8 cellular contexts compared by ENCODE assay signal in the genomic region with DNA sequence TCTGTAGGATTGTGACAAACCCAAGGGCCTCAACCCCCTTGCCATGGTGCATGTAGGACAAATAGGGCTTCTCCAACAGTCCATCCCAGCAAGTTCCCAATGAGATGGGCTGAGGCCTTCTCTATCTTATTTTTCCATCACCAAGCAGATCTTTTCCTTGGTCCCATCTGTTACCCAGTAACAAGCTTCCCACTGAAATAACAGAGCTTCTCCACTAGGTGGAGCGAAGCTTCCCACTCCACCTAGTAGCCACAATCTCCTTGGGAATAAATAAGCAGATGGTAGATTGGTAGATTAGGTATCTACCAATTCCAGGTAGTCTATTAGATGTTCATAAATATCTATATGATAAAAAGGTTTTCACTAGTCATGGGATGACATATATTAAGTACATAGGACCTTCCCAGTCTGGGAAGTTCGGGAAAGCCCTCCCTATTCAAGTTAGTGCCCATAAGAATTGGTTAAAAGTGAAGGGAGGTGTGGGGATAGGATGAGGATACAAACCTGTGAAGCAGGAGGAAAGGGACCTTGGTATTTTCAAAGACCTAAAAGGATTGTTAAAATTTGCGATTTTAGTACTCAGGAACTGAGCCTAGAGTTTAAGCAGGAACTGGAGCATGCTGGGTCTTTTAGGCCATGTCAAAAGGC. TPM values are rescaled to one million over a fixed set of nuclear protein-coding genes. Genes with fewer than 3 reads are reported as not detected.
DNase-seq lines count a peak whose midpoint lies in the region; TF ChIP-seq lines count a peak whose summit lies in the region.

No MANE protein-coding gene starts in this region.

- WGBS in testis, 2 donors: 64 to 73% methylated on average over 3 of the region's 3 CpGs

- H3K4me1 ChIP-seq in testis: no peaks in the 10 kb centered on the region

- no peak overlapping the region for H3K27ac ChIP-seq in testis

- TF ChIP-seq CTCF in GM12865 (IDR thresholded peaks at IDR 0.05; ENCODE audit: insufficient read depth, low read depth, low read length, missing control alignments): peak; percentile 50
- peak; percentile 7 to 61 (median 47) for TF ChIP-seq CTCF in testis (IDR thresholded peaks at IDR 0.05)

- DNase-seq in 8988T: peak; percentile 33
- peak; percentile 21 for DNase-seq in GM12865 (ENCODE audit: low read depth)
- peak; percentile 19 for DNase-seq in NAMALWA (ENCODE audit: low spot score)
- peak; percentile 14 to 31 for DNase-seq in erythroblast (lab: John Stamatoyannopoulos, UW)
- no peak for DNase-seq in testis
- no peak for DNase-seq in activated T-cell treated with anti-CD3 and anti-CD28 coated beads, Interleukin-2, amount 50 U/mL, for 48 hours
- no peak for DNase-seq in T-helper 9 cell
- DNase-seq in midbrain (lab: John Stamatoyannopoulos, UW): no peak

- no peaks in the 10 kb centered on the region for H3K36me3 ChIP-seq in testis (ENCODE audit: low read depth, missing control alignments)

- intact Hi-C loops in testis (cut with DNase I; ENCODE audit: low total_unique reads): no loop called here

- no peaks in the 10 kb centered on the region for H3K9me3 ChIP-seq in testis

- H3K4me3 ChIP-seq in GM12865 (ENCODE audit: low read depth, low read length) (no peak overlapping the region), testis (no peak overlapping the region)

- H3K27me3 ChIP-seq in testis: no peaks in the 10 kb centered on the region

- TF ChIP-seq POLR2A in erythroblast (IDR thresholded peaks at IDR 0.05; ENCODE audit: low read length): no peak
- no peak for TF ChIP-seq POLR2A in testis (IDR thresholded peaks at IDR 0.05)

RNA-seq across cellular contexts. Expression of gene OR52L1, which starts 5.9 kb away (rescaled TPM):
- total RNA-seq in testis: under 1 TPM in 1 of 2 donors, not detected in 1; 0.79 TPM
- not detected for polyA plus RNA-seq in testis (ENCODE audit: insufficient read depth, low read depth, low replicate concordance)

RNA-seq across cellular contexts. Expression of gene OR56A4, which starts 14.0 kb away (rescaled TPM):
- total RNA-seq in testis: under 1 TPM in 1 of 2 donors, not detected in 1; 0.55 TPM
- not detected for polyA plus RNA-seq in testis (ENCODE audit: insufficient read depth, low read depth, low replicate concordance)

RNA-seq across cellular contexts. Expression of gene OR56A5, which starts 24.4 kb away (rescaled TPM):
- not detected for total RNA-seq in testis
- polyA plus RNA-seq in testis (ENCODE audit: insufficient read depth, low read depth, low replicate concordance): not detected

RNA-seq across cellular contexts. Expression of gene OR56A1, which starts 37.8 kb away (rescaled TPM):
- total RNA-seq in testis: under 1 TPM; 0.06 to 0.16 TPM
- not detected for polyA plus RNA-seq in testis (ENCODE audit: insufficient read depth, low read depth, low replicate concordance)

RNA-seq across cellular contexts. Expression of gene OR56A3, which starts 50.7 kb away (rescaled TPM):
- total RNA-seq in testis: 1 to 10 TPM in 1 of 2 donors, under 1 TPM in 1; 0.87 to 1.0 TPM
- polyA plus RNA-seq in testis (ENCODE audit: insufficient read depth, low read depth, low replicate concordance): 0.90 TPM

Comparison
In these comparisons a context has a peak if more than half of its experiments do, and no peak if none do; other contexts are left out.
1. DNase-seq: peak in 8988T (single experiment), GM12865 (single experiment), NAMALWA (single experiment) and erythroblast (2 of 2); none in testis (single experiment), activated T-cell treated with anti-CD3 and anti-CD28 coated beads, Interleukin-2, amount 50 U/mL, for 48 hours (0 of 2), T-helper 9 cell (single experiment) and midbrain (single experiment).